In genomic region chr9:21110708-21111576, GRCh38 we compare ENCODE assay signal across 8 cellular contexts. TPM values are rescaled to one million over a fixed set of nuclear protein-coding genes. Genes with fewer than 3 reads are reported as not detected.
A peak's percentile ranks its signal among the peaks of the same experiment; 100 is the strongest.
DNase-seq lines count a peak whose midpoint lies in the region; ATAC-seq, FAIRE-seq and TF ChIP-seq lines count a peak whose summit lies in the region.

No MANE protein-coding gene starts in this region.

- peaks cover 6% of the 10 kb centered on the region for H3K27me3 Mint-ChIP-seq in CD4-positive, alpha-beta T cell

- POLR2A ChIA-PET in CD4-positive, alpha-beta T cell (lab: Charles Lee), result interaction anchor here (0.6 to 1.4 kb wide), 5 partner anchors 32 to 227 kb away, joined by 3 to 6 read pairs (median 5); partner anchors contain the start of gene HACD4

- no peaks in the 10 kb centered on the region for H3K4me1 Mint-ChIP-seq in CD4-positive, alpha-beta T cell (ENCODE audit: low read depth)

- TF ChIP-seq EP300 in gastroesophageal sphincter (IDR thresholded peaks at IDR 0.05) (no peak), ovary (IDR thresholded peaks at IDR 0.05) (no peak)

- H3K9me3 Mint-ChIP-seq in CD4-positive, alpha-beta T cell, result no peaks in the 10 kb centered on the region

- 25% methylated on average over 4 of the region's 4 CpGs for WGBS in gastroesophageal sphincter (ENCODE audit: low coverage in 1 of 2), 2 donors
- 23 to 25% (median 24%) methylated on average over 4 of the region's 4 CpGs for WGBS in ovary, 3 donors

- H3K36me3 ChIP-seq in gastroesophageal sphincter, result no peaks in the 10 kb centered on the region
- H3K36me3 ChIP-seq in ovary, result no peaks in the 10 kb centered on the region

- TF ChIP-seq POLR2A in gastroesophageal sphincter (IDR thresholded peaks at IDR 0.05) (no peak), ovary (IDR thresholded peaks at IDR 0.05) (no peak)

- CTCF ChIA-PET in CD4-positive, alpha-beta T cell (lab: Charles Lee), result interaction anchor here (0.6 to 1.9 kb wide), 15 partner anchors 8 to 1646 kb away, joined by 3 to 15 read pairs (median 4); no protein-coding TSS in a partner anchor

- ATAC-seq in CD4-positive, alpha-beta T cell (ENCODE audit: poor library complexity), result peak; percentile 89
- ATAC-seq in GM18858 (IDR thresholded peaks at IDR 0.05; ENCODE audit: unreplicated experiment), result peak; percentile 93
- peak; percentile 95 for ATAC-seq in HG03025 (IDR thresholded peaks at IDR 0.05; ENCODE audit: low FRiP score, unreplicated experiment)
- peak; percentile 69 for ATAC-seq in gastroesophageal sphincter

- DNase-seq in CD4-positive, alpha-beta T cell, result peak in 1 of 10 experiments; percentile 10
- DNase-seq in NCI-H1694 treated with DMSO at 0.1 percent for 48 hours (lab: John Stamatoyannopoulos, UW) (peak; percentile 68), ovary (no peak), T-helper 9 cell (no peak)

- H3K27me3 ChIP-seq in CD4-positive, alpha-beta T cell (ENCODE audit: control insufficient read depth, insufficient read depth, low read length), result no peaks in the 10 kb centered on the region
- H3K27me3 ChIP-seq in gastroesophageal sphincter (no peaks in the 10 kb centered on the region), ovary (no peaks in the 10 kb centered on the region)

- H3K27ac Mint-ChIP-seq in CD4-positive, alpha-beta T cell, result no peak overlapping the region

- no peaks in the 10 kb centered on the region for H3K36me3 Mint-ChIP-seq in CD4-positive, alpha-beta T cell (ENCODE audit: low read depth)

- no peaks in the 10 kb centered on the region for H3K9me3 ChIP-seq in CD4-positive, alpha-beta T cell (ENCODE audit: control insufficient read depth, low read length)
- no peaks in the 10 kb centered on the region for H3K9me3 ChIP-seq in gastroesophageal sphincter
- no peaks in the 10 kb centered on the region for H3K9me3 ChIP-seq in ovary

- peak; percentile 75 for FAIRE-seq in TTC549 (lab: Jason Lieb, UNC)

- TF ChIP-seq CTCF in CD4-positive, alpha-beta T cell (IDR thresholded peaks at IDR 0.05), result peak; percentile 92
- TF ChIP-seq CTCF in gastroesophageal sphincter (IDR thresholded peaks at IDR 0.05) (peak; percentile 66 to 85 (median 80)), ovary (IDR thresholded peaks at IDR 0.05) (peak; percentile 44 to 70 (median 64))

- intact Hi-C loops in CD4-positive, alpha-beta T cell (cut with DNase I, micrococcal nuclease), result loop anchor here (1.0 to 10.0 kb wide), 8 partner anchors 170 to 1646 kb away; no protein-coding TSS in a partner anchor
- intact Hi-C loops in ovary (cut with DNase I), result loop anchor here in 2 of 4 donors (2.0 to 10.0 kb wide), 2 partner anchors 1184 to 1186 kb away; no protein-coding TSS in a partner anchor

- no peaks in the 10 kb centered on the region for H3K4me1 ChIP-seq in gastroesophageal sphincter
- no peaks in the 10 kb centered on the region for H3K4me1 ChIP-seq in ovary (ENCODE audit: insufficient read depth)

- H3K4me3 Mint-ChIP-seq in CD4-positive, alpha-beta T cell, result no peak overlapping the region

- H3K4me3 ChIP-seq in gastroesophageal sphincter (no peak overlapping the region), ovary (no peak overlapping the region)

- no peak overlapping the region for H3K27ac ChIP-seq in CD4-positive, alpha-beta T cell (ENCODE audit: low read depth, low read length)
- H3K27ac ChIP-seq in gastroesophageal sphincter (no peak overlapping the region), ovary (no peak overlapping the region)

RNA-seq across cellular contexts. Expression of gene IFNW1, which starts 30.7 kb away (rescaled TPM):
- not detected for total RNA-seq in CD4-positive, alpha-beta T cell
- total RNA-seq in gastroesophageal sphincter (not detected), ovary (not detected)
- not detected for polyA plus RNA-seq in ovary

RNA-seq across cellular contexts. Expression of gene IFNB1, which starts 33.2 kb away (rescaled TPM):
- total RNA-seq in CD4-positive, alpha-beta T cell, result not detected
- total RNA-seq in gastroesophageal sphincter (not detected), ovary (not detected)
- polyA plus RNA-seq in ovary, result not detected

RNA-seq across cellular contexts. Expression of gene IFNA21, which starts 55.5 kb away (rescaled TPM):
- not detected for total RNA-seq in CD4-positive, alpha-beta T cell
- total RNA-seq in gastroesophageal sphincter, result not detected
- not detected for total RNA-seq in ovary
- polyA plus RNA-seq in ovary, result not detected
